In the genomic region with DNA sequence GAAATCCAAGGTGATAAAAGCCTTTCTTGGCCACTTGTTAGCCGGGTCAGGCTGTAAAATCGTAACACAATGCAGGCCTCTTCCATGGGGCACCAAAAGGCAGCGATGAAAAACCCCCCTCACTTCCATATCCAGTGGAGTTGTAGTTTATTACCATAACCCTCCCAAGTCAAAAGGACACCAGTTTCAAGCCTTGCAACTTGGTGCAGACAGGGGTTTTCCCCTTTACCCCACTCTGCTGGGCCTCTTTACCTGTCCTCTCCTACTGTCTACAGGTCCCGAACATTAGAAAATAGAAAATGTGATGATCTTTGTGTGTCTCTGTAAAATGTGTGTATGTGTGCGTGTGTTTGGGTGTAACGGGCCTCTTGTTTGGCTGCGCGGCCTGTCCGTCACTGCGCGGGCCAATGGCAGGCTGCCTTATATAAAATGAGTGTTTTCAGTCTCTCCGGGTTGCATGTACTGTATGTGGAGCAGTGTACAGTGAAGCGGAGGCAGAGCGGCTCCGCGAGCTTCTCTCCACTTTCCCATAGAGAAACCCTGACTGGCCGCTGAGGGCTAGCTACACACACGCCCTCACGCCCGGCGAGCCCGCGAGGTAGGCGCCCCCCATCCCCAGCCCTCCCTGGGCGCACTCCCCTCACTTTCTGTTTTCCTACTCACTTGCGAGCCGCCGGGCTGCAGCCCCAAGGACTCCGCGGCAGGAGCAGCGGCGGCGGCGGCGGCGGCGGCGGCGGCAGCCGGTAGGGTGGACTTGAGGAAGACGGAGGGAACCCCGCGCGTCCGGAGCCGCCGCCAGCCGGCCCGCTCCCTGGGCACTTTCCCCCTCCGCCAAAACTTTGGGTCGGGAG, we compare ENCODE assay signal across 8 cellular contexts. TPM values are rescaled to one million over a fixed set of nuclear protein-coding genes. Genes with fewer than 3 reads are reported as not detected.
DNase-seq lines count a peak whose midpoint lies in the region; ATAC-seq and TF ChIP-seq lines count a peak whose summit lies in the region.

Gene BBX, plus strand, starts transcription at position 453 of the 851 bp plus-strand sequence. CDS start 187,499 bp downstream, outside the sequence.

- peaks cover 29% of the 10 kb centered on the region for H3K4me1 ChIP-seq in Loucy (ENCODE audit: insufficient read depth, low read length, poor library complexity, severe bottlenecking)

- no peaks in the 10 kb centered on the region for H3K9me3 Mint-ChIP-seq in activated T-helper 2 cell treated with anti-CD3 and anti-CD28 coated beads, Interferon-gamma antibody, Interleukin-2, Interleukin-4, amounts not matched to agents 10 μg/mL and 5 μg/mL and 100 μg/mL, durations not matched to agents 14 hours and 24 hours and 36 hours
- no peaks in the 10 kb centered on the region for H3K9me3 Mint-ChIP-seq in naive thymus-derived CD8-positive, alpha-beta T cell
- no peaks in the 10 kb centered on the region for H3K9me3 Mint-ChIP-seq in stimulated activated naive B cell treated with anti-CD40 and anti-IgM and Interleukin-4, amounts not matched to agents 10 μg/mL and 1 μg/mL and 100 μg/mL, for 72 hours

- intact Hi-C loops in activated T-helper 2 cell treated with anti-CD3 and anti-CD28 coated beads, Interferon-gamma antibody, Interleukin-2, Interleukin-4, amounts not matched to agents 10 μg/mL and 5 μg/mL and 100 μg/mL, durations not matched to agents 14 hours and 24 hours and 36 hours (cut with micrococcal nuclease): loop anchor here (1.0 to 10.0 kb wide), 6 partner anchors 76 to 1305 kb away; no protein-coding TSS in a partner anchor

- H3K4me3 ChIP-seq in H7 (ENCODE audit: insufficient read depth, low read depth, low read length) (peak within 1 kb of the TSS; percentile 92), Loucy (ENCODE audit: low read length, poor library complexity, severe bottlenecking) (peak within 1 kb of the TSS; percentile 94), fibroblast of mammary gland (ENCODE audit: control insufficient read depth, low read depth, low read length) (peak within 1 kb of the TSS; percentile 71)

- peaks cover 13% of the 10 kb centered on the region for H3K36me3 Mint-ChIP-seq in activated T-helper 2 cell treated with anti-CD3 and anti-CD28 coated beads, Interferon-gamma antibody, Interleukin-2, Interleukin-4, amounts not matched to agents 10 μg/mL and 5 μg/mL and 100 μg/mL, durations not matched to agents 14 hours and 24 hours and 36 hours (ENCODE audit: low read depth)
- peaks cover 0 to 19% (median 9%) of the 10 kb centered on the region in 3 donors for H3K36me3 Mint-ChIP-seq in naive thymus-derived CD8-positive, alpha-beta T cell
- peaks cover 0 to 3% of the 10 kb centered on the region in 2 donors for H3K36me3 Mint-ChIP-seq in stimulated activated naive B cell treated with anti-CD40 and anti-IgM and Interleukin-4, amounts not matched to agents 10 μg/mL and 1 μg/mL and 100 μg/mL, for 72 hours

- H3K27ac Mint-ChIP-seq in activated T-helper 2 cell treated with anti-CD3 and anti-CD28 coated beads, Interferon-gamma antibody, Interleukin-2, Interleukin-4, amounts not matched to agents 10 μg/mL and 5 μg/mL and 100 μg/mL, durations not matched to agents 14 hours and 24 hours and 36 hours: peak within 1 kb of the TSS; percentile 95
- peak within 1 kb of the TSS; percentile 92 to 100 (median 98) for H3K27ac Mint-ChIP-seq in naive thymus-derived CD8-positive, alpha-beta T cell
- H3K27ac Mint-ChIP-seq in stimulated activated naive B cell treated with anti-CD40 and anti-IgM and Interleukin-4, amounts not matched to agents 10 μg/mL and 1 μg/mL and 100 μg/mL, for 72 hours: peak within 1 kb of the TSS; percentile 97

- no peaks in the 10 kb centered on the region for H3K9me3 ChIP-seq in Loucy (ENCODE audit: insufficient read depth, low read depth, low read length)

- H3K9ac ChIP-seq in Loucy (ENCODE audit: low read depth, low read length, poor library complexity, severe bottlenecking): peak within 1 kb of the TSS; percentile 93

- TF ChIP-seq CTCF in Loucy (conservative IDR thresholded peaks at IDR 0.05; ENCODE audit: low read length) (no peak), fibroblast of mammary gland (conservative IDR thresholded peaks at IDR 0.05; ENCODE audit: control insufficient read depth, insufficient read depth, low read depth, low read length) (no peak)

- peak; percentile 79 for TF ChIP-seq POLR2A in Raji (IDR thresholded peaks at IDR 0.05; ENCODE audit: insufficient read depth, low read depth, low read length)

- peak; percentile 95 for DNase-seq in EL
- peak; percentile 82 for DNase-seq in H7
- peak; percentile 93 for DNase-seq in activated T-helper 2 cell treated with anti-CD3 and anti-CD28 coated beads, Interferon-gamma antibody, Interleukin-2, Interleukin-4, amounts not matched to agents 10 μg/mL and 5 μg/mL and 100 μg/mL, durations not matched to agents 14 hours and 24 hours and 36 hours (ENCODE audit: low spot score)
- peak; percentile 97 for DNase-seq in fibroblast of mammary gland (ENCODE audit: low read depth)
- peak; percentile 71 to 100 (median 93) for DNase-seq in naive thymus-derived CD8-positive, alpha-beta T cell
- peak; percentile 93 for DNase-seq in stimulated activated naive B cell treated with anti-CD40 and anti-IgM and Interleukin-4, amounts not matched to agents 10 μg/mL and 1 μg/mL and 100 μg/mL, for 72 hours

- H3K4me1 Mint-ChIP-seq in activated T-helper 2 cell treated with anti-CD3 and anti-CD28 coated beads, Interferon-gamma antibody, Interleukin-2, Interleukin-4, amounts not matched to agents 10 μg/mL and 5 μg/mL and 100 μg/mL, durations not matched to agents 14 hours and 24 hours and 36 hours (ENCODE audit: low read depth): peaks cover 19% of the 10 kb centered on the region
- H3K4me1 Mint-ChIP-seq in naive thymus-derived CD8-positive, alpha-beta T cell: peaks cover 13 to 37% (median 27%) of the 10 kb centered on the region in 4 donors
- H3K4me1 Mint-ChIP-seq in stimulated activated naive B cell treated with anti-CD40 and anti-IgM and Interleukin-4, amounts not matched to agents 10 μg/mL and 1 μg/mL and 100 μg/mL, for 72 hours: peaks cover 20 to 36% of the 10 kb centered on the region in 2 donors

- H3K4me3 Mint-ChIP-seq in activated T-helper 2 cell treated with anti-CD3 and anti-CD28 coated beads, Interferon-gamma antibody, Interleukin-2, Interleukin-4, amounts not matched to agents 10 μg/mL and 5 μg/mL and 100 μg/mL, durations not matched to agents 14 hours and 24 hours and 36 hours (ENCODE audit: low read depth): peak within 1 kb of the TSS; percentile 96
- H3K4me3 Mint-ChIP-seq in naive thymus-derived CD8-positive, alpha-beta T cell: peak within 1 kb of the TSS; percentile 81 to 100 (median 98)
- H3K4me3 Mint-ChIP-seq in stimulated activated naive B cell treated with anti-CD40 and anti-IgM and Interleukin-4, amounts not matched to agents 10 μg/mL and 1 μg/mL and 100 μg/mL, for 72 hours: peak within 1 kb of the TSS; percentile 93 to 95

- no peaks in the 10 kb centered on the region for H3K9me2 ChIP-seq in Loucy (replicated peaks; ENCODE audit: low read depth, low read length)

- H3K27me3 ChIP-seq in H7 (ENCODE audit: control insufficient read depth, insufficient read depth, low read length) (peaks cover 10% of the 10 kb centered on the region), Loucy (ENCODE audit: insufficient read depth, low read length, poor library complexity, severe bottlenecking) (no peaks in the 10 kb centered on the region)

- H3K4me2 ChIP-seq in Loucy (ENCODE audit: low read depth, low read length, poor library complexity, severe bottlenecking): peak within 1 kb of the TSS; percentile 85

- no peaks in the 10 kb centered on the region for H3F3A ChIP-seq in Loucy (ENCODE audit: low read depth)

- POLR2A ChIA-PET in naive thymus-derived CD8-positive, alpha-beta T cell (lab: Charles Lee): interaction anchor here (0.9 to 1.8 kb wide), 4 partner anchors 9 to 109 kb away, joined by 3 to 6 read pairs (median 4); no protein-coding TSS in a partner anchor

- H3K79me2 ChIP-seq in Loucy (ENCODE audit: insufficient read depth, low read length): peaks cover 44% of the 10 kb centered on the region

- H3K27me3 Mint-ChIP-seq in activated T-helper 2 cell treated with anti-CD3 and anti-CD28 coated beads, Interferon-gamma antibody, Interleukin-2, Interleukin-4, amounts not matched to agents 10 μg/mL and 5 μg/mL and 100 μg/mL, durations not matched to agents 14 hours and 24 hours and 36 hours (ENCODE audit: low read depth): peaks cover 2% of the 10 kb centered on the region
- H3K27me3 Mint-ChIP-seq in naive thymus-derived CD8-positive, alpha-beta T cell: no peaks in the 10 kb centered on the region
- no peaks in the 10 kb centered on the region for H3K27me3 Mint-ChIP-seq in stimulated activated naive B cell treated with anti-CD40 and anti-IgM and Interleukin-4, amounts not matched to agents 10 μg/mL and 1 μg/mL and 100 μg/mL, for 72 hours

- H4K20me1 ChIP-seq in Loucy (ENCODE audit: insufficient read depth, low read length, poor library complexity, severe bottlenecking): peaks cover 23% of the 10 kb centered on the region

- ATAC-seq in naive thymus-derived CD8-positive, alpha-beta T cell: peak; percentile 84 to 89
- peak; percentile 93 for ATAC-seq in stimulated activated naive B cell treated with anti-CD40 and anti-IgM and Interleukin-4, amounts not matched to agents 10 μg/mL and 1 μg/mL and 100 μg/mL, for 72 hours (replicated peaks)

- H2AFZ ChIP-seq in Loucy (ENCODE audit: low read length): peak within 1 kb of the TSS; percentile 92

- H3K36me3 ChIP-seq in H7 (replicated peaks; ENCODE audit: control insufficient read depth, insufficient read depth, low read length): no peaks in the 10 kb centered on the region; the same call in 1 of the 2 replicates
- no peaks in the 10 kb centered on the region for H3K36me3 ChIP-seq in Loucy (ENCODE audit: insufficient read depth, low read length)

RNA-seq across cellular contexts. Expression of gene BBX, which starts in this region (rescaled TPM):
- total RNA-seq in H7 (2014; rRNA removed; shearing (Covaris generic)): 22.2 and 38.4 TPM in 2 replicates
- total RNA-seq in activated T-helper 2 cell treated with anti-CD3 and anti-CD28 coated beads, Interferon-gamma antibody, Interleukin-2, Interleukin-4, amounts not matched to agents 10 μg/mL and 5 μg/mL and 100 μg/mL, durations not matched to agents 14 hours and 24 hours and 36 hours: 35.8 and 39.8 TPM in 2 replicates
- 10 to 100 TPM; 87.8 to 93.2 TPM for total RNA-seq in naive thymus-derived CD8-positive, alpha-beta T cell
- polyA plus RNA-seq in naive thymus-derived CD8-positive, alpha-beta T cell: 10 to 100 TPM; 86.9 to 95.4 (median 94.2) TPM

Comparison
In these comparisons a context has a peak if more than half of its experiments do, and no peak if none do; other contexts are left out.
1. Peak in every context shown above with its lines: DNase-seq, ATAC-seq and H3K4me3 ChIP-seq.